ENCODE assay signal across 1 cellular context in the genomic region with DNA sequence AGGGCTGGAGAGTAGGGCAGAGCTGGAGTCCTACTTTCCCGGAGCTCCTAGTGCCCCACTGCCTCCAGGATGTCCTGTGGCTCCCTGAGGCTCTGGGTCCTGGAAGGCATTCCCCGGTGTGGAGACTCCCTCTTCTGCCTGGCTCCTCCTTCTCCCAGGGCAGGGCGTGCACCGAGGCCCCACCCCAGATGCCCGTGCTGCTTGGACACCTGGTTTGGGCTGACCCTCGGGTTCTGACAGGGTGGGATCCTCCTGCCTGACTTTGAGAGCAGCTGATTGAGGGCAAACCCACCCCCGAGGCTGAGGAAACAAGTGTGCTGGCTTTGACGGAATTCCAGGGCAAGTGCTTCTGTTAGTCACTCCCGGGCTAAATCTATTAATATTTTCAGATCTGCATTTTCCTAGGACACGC.
TF ChIP-seq lines count a peak whose summit lies in the region.

No MANE protein-coding gene starts in this region.

TF ChIP-seq in GM23338, 12 proteins besides CTCF, POLR2A, EP300 and RAD21 (continued from another document):
- TF ChIP-seq ZNF462 (CRISPR knock-in tag; IDR thresholded peaks at IDR 0.05) (no peak), ZNF331 (CRISPR knock-in tag; IDR thresholded peaks at IDR 0.05; ENCODE audit: low read depth) (no peak), REST (IDR thresholded peaks at IDR 0.05; ENCODE audit: unreplicated experiment) (no peak), EZH2 (IDR thresholded peaks at IDR 0.05; ENCODE audit: low read depth, unreplicated experiment) (no peak), JUNB (IDR thresholded peaks at IDR 0.05; ENCODE audit: unreplicated experiment) (no peak), NANOG (IDR thresholded peaks at IDR 0.05; ENCODE audit: borderline replicate concordance) (no peak), EZH2phosphoT487 (IDR thresholded peaks at IDR 0.05; ENCODE audit: unreplicated experiment) (no peak)
